In genomic region chr7:605661-606450, GRCh38 we compare ENCODE assay signal across 1 cellular context.
TF ChIP-seq lines count a peak whose summit lies in the region.

No MANE protein-coding gene starts in this region.

TF ChIP-seq in K562, 482 proteins besides CTCF, POLR2A, EP300 and RAD21 (continued from another document):
- TF ChIP-seq ZBTB33 (CRISPR knock-in tag; IDR thresholded peaks at IDR 0.05): peak; percentile 81
- TF ChIP-seq GTF2E2 (tag; IDR thresholded peaks at IDR 0.05): 0 out of 2 replicates have a peak, but pooled peaks have one; percentile 5
- TF ChIP-seq TBP (optimal IDR thresholded peaks at IDR 0.05; ENCODE audit: low read depth, low read length): no peak
- TF ChIP-seq HMGN3 (IDR thresholded peaks at IDR 0.05; ENCODE audit: borderline replicate concordance, extremely low read depth, insufficient read length, low read depth, low read length): peak; percentile 42
- no peak for TF ChIP-seq RBM14 (IDR thresholded peaks at IDR 0.05; ENCODE audit: borderline replicate concordance, insufficient read depth, low read depth, low read length)
- peak; percentile 69 for TF ChIP-seq CEBPB (tag; IDR thresholded peaks at IDR 0.05)
- 0 out of 4 replicates have a peak, but pooled peaks of 1 of the 2 experiments have one; percentile 10 for TF ChIP-seq MLLT1 (IDR thresholded peaks at IDR 0.05)
TF ChIP-seq in K562: peak in this region for 6.
